In the genomic region with DNA sequence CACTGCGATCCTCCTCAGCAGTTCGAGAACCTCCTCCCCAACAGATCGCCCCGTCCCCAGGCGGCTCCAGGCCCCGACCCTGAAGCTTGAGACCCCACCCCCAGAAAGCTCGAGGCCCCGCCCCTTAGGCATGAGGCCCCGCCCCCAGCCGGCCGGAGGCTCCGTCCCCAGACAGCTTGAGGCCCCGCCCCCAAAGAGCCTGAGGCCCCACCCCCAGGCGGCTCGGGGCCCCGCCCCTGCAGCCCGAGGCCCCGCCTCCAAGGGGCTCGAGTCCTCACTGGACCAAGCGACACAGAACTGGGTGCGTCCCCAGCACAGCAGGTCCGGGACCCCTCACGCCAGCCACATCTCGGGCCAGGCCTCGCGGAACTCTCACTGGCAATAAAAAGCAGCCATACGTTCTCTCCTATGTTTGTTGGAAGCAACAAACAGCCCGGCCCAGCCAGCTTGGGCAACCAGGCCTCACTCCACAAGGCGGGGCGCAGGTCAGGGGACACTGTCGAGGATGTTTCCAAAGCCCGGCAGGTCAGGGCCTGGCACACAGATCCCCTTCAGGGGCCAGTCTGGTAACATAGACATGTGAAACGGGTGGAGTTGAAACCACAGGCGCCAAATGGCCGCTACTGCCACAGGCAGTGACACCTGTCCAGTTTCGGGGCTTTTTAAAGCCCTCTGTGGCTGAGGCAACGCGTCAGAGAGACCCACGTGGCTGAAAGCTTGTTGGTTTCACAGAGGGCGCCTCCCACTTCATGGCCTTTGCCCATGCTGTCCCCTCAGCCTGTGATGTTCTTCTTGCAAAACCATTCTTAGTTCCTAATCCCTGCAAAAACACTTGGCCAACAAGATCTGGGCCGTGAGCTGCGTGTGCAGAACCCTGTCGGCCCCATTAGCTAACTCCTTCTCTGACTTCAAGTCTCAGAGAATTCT, we compare ENCODE assay signal across 9 cellular contexts.
DNase-seq lines count a peak whose midpoint lies in the region; ATAC-seq and TF ChIP-seq lines count a peak whose summit lies in the region.
"Had no signal": no experiment of that assay in that cellular context is flagged by ENCODE, and none has a peak within 500 bp of the region (broad histone marks: within the 10 kb centered on the region; RNA-seq: fewer than 3 reads in every experiment).

No MANE protein-coding gene starts in this region.

- no peaks in the 10 kb centered on the region for H3F3A ChIP-seq in SU-DHL-6 (ENCODE audit: insufficient read depth)

- TF ChIP-seq CTCF in A673 (conservative IDR thresholded peaks at IDR 0.05; ENCODE audit: low read depth, low read length) (no peak), SU-DHL-6 (IDR thresholded peaks at IDR 0.05; ENCODE audit: insufficient read depth, low read length, poor library complexity, severe bottlenecking) (no peak)

- H2AFZ ChIP-seq in SU-DHL-6 (ENCODE audit: low read depth, low read length, severe bottlenecking) = no peak overlapping the region

- H3K9ac ChIP-seq in SU-DHL-6 (ENCODE audit: low read length) = no peak overlapping the region

- H4K20me1 ChIP-seq in SU-DHL-6 (ENCODE audit: low read depth, low read length) = no peaks in the 10 kb centered on the region

- H3K9me2 ChIP-seq in SU-DHL-6 (replicated peaks; ENCODE audit: insufficient read depth, low read length) = no peaks in the 10 kb centered on the region

- H3K4me3 ChIP-seq in A673 (ENCODE audit: low read depth, low read length, poor library complexity, severe bottlenecking) (no peak overlapping the region), SU-DHL-6 (ENCODE audit: insufficient read depth, low read length, poor library complexity, severe bottlenecking) (no peak overlapping the region)
- H3K4me3 ChIP-seq: suprapubic skin had no signal

- ATAC-seq in GM18909 (IDR thresholded peaks at IDR 0.05; ENCODE audit: poor library complexity, unreplicated experiment) (peak; percentile 90), HG02981 (IDR thresholded peaks at IDR 0.05; ENCODE audit: unreplicated experiment) (peak; percentile 98)

- H3K36me3 ChIP-seq in A673 (ENCODE audit: insufficient read depth, low read length, poor library complexity, severe bottlenecking) = no peaks in the 10 kb centered on the region
- H3K36me3 ChIP-seq in SU-DHL-6 (ENCODE audit: low read length) = no peaks in the 10 kb centered on the region
- H3K36me3 ChIP-seq: suprapubic skin had no signal

- CTCF ChIA-PET in A673 (lab: Charles Lee) = no interaction called here

- intact Hi-C loops in A673 (cut with micrococcal nuclease; ENCODE audit: unreplicated experiment) = no loop called here
- intact Hi-C loops in posterior vena cava (cut with DNase I) = no loop called here

- H3K79me2 ChIP-seq in SU-DHL-6 (ENCODE audit: insufficient read depth, low read length) = no peaks in the 10 kb centered on the region

- no peaks in the 10 kb centered on the region for H3K9me3 ChIP-seq in A673 (ENCODE audit: low read depth, low read length, poor library complexity, severe bottlenecking)
- H3K9me3 ChIP-seq in SU-DHL-6 (ENCODE audit: insufficient read depth, low read length) = no peaks in the 10 kb centered on the region
- H3K9me3 ChIP-seq: suprapubic skin had no signal

- H3K27me3 ChIP-seq in A673 (replicated peaks; ENCODE audit: insufficient read depth, low read depth, low read length, poor library complexity) = no peaks in the 10 kb centered on the region
- H3K27me3 ChIP-seq in SU-DHL-6 (ENCODE audit: low read length) = no peaks in the 10 kb centered on the region
- H3K27me3 ChIP-seq: suprapubic skin had no signal

- DNase-seq in A673 (ENCODE audit: low spot score) (peak; percentile 37), left kidney (ENCODE audit: low read depth, low spot score) (peak; percentile 62), NOMO-1 (lab: John Stamatoyannopoulos, UW; ENCODE audit: unreplicated experiment in 2 of 2) (no peak), posterior vena cava (ENCODE audit: low spot score) (no peak), glomerular visceral epithelial cell (ENCODE audit: extremely low spot score) (no peak)

- H3K27ac ChIP-seq in A673 (ENCODE audit: low read depth, low read length, poor library complexity, severe bottlenecking) = no peak overlapping the region
- H3K27ac ChIP-seq in SU-DHL-6 (ENCODE audit: low read depth, low read length) = peak overlapping the region; percentile 29
- H3K27ac ChIP-seq: suprapubic skin had no signal

- BruUV-seq in A673 (replicated peaks; lab: Mats Ljungman, UMichigan) = no TSS peak

- peak overlapping the region; percentile 23 for H3K4me2 ChIP-seq in SU-DHL-6 (ENCODE audit: low read depth, low read length, poor library complexity, severe bottlenecking)

- no peaks in the 10 kb centered on the region for H3K4me1 ChIP-seq in A673 (ENCODE audit: insufficient read depth, low read length, poor library complexity, severe bottlenecking)

- POLR2A ChIA-PET in A673 (lab: Charles Lee; ENCODE audit: low non-redundant PET) = no interaction called here

Comparison
In these comparisons a context has a peak if more than half of its experiments do, and no peak if none do; other contexts are left out.
1. DNase-seq: peak in A673 (single experiment) and left kidney (single experiment); none in NOMO-1 (0 of 2), posterior vena cava (single experiment) and glomerular visceral epithelial cell (single experiment).